8 cellular contexts compared by ENCODE assay signal in genomic region chr3:183298708-183299153, GRCh38.
DNase-seq lines count a peak whose midpoint lies in the region; ATAC-seq lines count a peak whose summit lies in the region.

No MANE protein-coding gene starts in this region.

- DNase-seq in EL (peak; percentile 91), NCI-H345 treated with DMSO at 0.1 percent for 48 hours (lab: John Stamatoyannopoulos, UW; ENCODE audit: unreplicated experiment) (peak; percentile 66), middle frontal gyrus (ENCODE audit: extremely low spot score, low spot score) (peak; percentile 14), NCI-H748 (lab: John Stamatoyannopoulos, UW; ENCODE audit: unreplicated experiment) (no peak)
- no peak for DNase-seq in effector CD4-positive, alpha-beta T cell
- no peak for DNase-seq in activated naive CD4-positive, alpha-beta T cell treated with anti-CD3 and anti-CD28 coated beads, Interleukin-2, amount 50 U/mL, for 16 hours

- no peak for ATAC-seq in HG02938 (IDR thresholded peaks at IDR 0.05; ENCODE audit: unreplicated experiment)

- H3K27ac ChIP-seq in cingulate gyrus (ENCODE audit: low read depth, low read length) = peak overlapping the region; percentile 49

Comparison
In these comparisons a context has a peak if more than half of its experiments do, and no peak if none do; other contexts are left out.
1. DNase-seq: peak in EL (single experiment), NCI-H345 treated with DMSO at 0.1 percent for 48 hours (single experiment) and middle frontal gyrus (single experiment); none in NCI-H748 (single experiment), effector CD4-positive, alpha-beta T cell (single experiment) and activated naive CD4-positive, alpha-beta T cell treated with anti-CD3 and anti-CD28 coated beads, Interleukin-2, amount 50 U/mL, for 16 hours (single experiment).